Comparison of ENCODE assay signal across 1 cellular context in the genomic region with DNA sequence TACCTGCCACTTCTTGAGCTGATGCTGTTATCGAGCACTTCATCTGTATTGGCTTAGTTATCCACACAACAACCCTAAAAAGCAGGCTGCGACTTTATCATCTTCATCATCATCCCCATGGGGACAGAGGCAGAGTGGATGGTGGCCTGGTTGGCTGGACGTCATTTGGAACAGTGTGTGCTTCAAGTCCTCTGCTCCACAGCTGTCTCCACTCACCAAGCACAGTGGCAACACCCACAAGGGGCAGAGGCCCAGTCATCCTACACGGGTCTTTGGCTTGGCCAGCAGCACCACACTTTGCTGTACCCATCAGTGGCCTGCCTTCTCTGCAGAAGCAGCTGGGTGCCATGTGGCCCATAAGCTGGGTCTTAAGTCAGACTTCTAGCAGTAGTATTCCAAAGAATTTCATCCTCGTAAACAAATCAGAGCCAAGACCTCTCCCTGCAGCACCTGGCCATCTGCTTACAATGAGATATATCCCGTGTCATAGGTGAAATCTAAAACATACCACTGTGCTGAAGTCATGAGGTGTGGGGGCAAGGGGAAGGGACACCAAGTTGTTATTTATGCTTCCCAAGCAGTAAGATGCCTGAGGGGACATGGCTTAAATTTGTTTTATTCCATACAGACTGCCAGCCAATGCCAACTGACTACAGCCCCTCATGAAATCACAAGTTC.
TF ChIP-seq lines count a peak whose summit lies in the region.

No MANE protein-coding gene starts in this region.

TF ChIP-seq in HEK293, 187 proteins besides CTCF, POLR2A, EP300 and RAD21 (continued from another document):
- TF ChIP-seq, protein P1, sequence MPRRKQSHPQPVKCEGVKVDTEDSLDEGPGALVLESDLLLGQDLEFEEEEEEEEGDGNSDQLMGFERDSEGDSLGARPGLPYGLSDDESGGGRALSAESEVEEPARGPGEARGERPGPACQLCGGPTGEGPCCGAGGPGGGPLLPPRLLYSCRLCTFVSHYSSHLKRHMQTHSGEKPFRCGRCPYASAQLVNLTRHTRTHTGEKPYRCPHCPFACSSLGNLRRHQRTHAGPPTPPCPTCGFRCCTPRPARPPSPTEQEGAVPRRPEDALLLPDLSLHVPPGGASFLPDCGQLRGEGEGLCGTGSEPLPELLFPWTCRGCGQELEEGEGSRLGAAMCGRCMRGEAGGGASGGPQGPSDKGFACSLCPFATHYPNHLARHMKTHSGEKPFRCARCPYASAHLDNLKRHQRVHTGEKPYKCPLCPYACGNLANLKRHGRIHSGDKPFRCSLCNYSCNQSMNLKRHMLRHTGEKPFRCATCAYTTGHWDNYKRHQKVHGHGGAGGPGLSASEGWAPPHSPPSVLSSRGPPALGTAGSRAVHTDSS (tag by site-specific recombination; IDR thresholded peaks at IDR 0.05), result 0 out of 2 replicates have a peak, but pooled peaks have one; percentile 12
- no peak for TF ChIP-seq ZSCAN23 (tag by site-specific recombination; IDR thresholded peaks at IDR 0.05)
- TF ChIP-seq, protein P2, sequence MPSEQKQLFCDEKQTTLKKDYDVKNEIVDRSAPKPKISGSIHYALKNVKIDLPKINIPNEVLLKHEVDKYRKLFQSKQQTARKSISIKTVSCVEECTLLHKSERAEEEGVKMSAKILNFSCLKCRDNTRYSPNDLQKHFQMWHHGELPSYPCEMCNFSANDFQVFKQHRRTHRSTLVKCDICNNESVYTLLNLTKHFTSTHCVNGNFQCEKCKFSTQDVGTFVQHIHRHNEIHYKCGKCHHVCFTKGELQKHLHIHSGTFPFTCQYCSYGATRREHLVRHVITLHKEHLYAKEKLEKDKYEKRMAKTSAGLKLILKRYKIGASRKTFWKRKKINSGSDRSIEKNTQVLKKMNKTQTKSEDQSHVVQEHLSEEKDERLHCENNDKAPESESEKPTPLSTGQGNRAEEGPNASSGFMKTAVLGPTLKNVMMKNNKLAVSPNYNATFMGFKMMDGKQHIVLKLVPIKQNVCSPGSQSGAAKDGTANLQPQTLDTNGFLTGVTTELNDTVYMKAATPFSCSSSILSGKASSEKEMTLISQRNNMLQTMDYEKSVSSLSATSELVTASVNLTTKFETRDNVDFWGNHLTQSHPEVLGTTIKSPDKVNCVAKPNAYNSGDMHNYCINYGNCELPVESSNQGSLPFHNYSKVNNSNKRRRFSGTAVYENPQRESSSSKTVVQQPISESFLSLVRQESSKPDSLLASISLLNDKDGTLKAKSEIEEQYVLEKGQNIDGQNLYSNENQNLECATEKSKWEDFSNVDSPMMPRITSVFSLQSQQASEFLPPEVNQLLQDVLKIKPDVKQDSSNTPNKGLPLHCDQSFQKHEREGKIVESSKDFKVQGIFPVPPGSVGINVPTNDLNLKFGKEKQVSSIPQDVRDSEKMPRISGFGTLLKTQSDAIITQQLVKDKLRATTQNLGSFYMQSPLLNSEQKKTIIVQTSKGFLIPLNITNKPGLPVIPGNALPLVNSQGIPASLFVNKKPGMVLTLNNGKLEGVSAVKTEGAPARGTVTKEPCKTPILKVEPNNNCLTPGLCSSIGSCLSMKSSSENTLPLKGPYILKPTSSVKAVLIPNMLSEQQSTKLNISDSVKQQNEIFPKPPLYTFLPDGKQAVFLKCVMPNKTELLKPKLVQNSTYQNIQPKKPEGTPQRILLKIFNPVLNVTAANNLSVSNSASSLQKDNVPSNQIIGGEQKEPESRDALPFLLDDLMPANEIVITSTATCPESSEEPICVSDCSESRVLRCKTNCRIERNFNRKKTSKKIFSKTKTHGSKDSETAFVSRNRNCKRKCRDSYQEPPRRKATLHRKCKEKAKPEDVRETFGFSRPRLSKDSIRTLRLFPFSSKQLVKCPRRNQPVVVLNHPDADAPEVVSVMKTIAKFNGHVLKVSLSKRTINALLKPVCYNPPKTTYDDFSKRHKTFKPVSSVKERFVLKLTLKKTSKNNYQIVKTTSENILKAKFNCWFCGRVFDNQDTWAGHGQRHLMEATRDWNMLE (tag by site-specific recombination; conservative IDR thresholded peaks at IDR 0.05; ENCODE audit: low read depth), result no peak
- TF ChIP-seq, protein P3, sequence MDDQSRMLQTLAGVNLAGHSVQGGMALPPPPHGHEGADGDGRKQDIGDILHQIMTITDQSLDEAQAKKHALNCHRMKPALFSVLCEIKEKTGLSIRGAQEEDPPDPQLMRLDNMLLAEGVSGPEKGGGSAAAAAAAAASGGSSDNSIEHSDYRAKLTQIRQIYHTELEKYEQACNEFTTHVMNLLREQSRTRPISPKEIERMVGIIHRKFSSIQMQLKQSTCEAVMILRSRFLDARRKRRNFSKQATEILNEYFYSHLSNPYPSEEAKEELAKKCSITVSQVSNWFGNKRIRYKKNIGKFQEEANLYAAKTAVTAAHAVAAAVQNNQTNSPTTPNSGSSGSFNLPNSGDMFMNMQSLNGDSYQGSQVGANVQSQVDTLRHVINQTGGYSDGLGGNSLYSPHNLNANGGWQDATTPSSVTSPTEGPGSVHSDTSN (CRISPR knock-in tag; IDR thresholded peaks at IDR 0.05), result no peak
- TF ChIP-seq ZNF747 (tag by site-specific recombination; IDR thresholded peaks at IDR 0.05), result no peak
